10 cellular contexts compared by ENCODE assay signal in genomic region chr7:80499350-80499955, GRCh38. TPM values are rescaled to one million over a fixed set of nuclear protein-coding genes. Genes with fewer than 3 reads are reported as not detected.
DNase-seq lines count a peak whose midpoint lies in the region; ATAC-seq, FAIRE-seq and TF ChIP-seq lines count a peak whose summit lies in the region.
"Had no signal": no experiment of that assay in that cellular context is flagged by ENCODE, and none has a peak within 500 bp of the region (broad histone marks: within the 10 kb centered on the region; RNA-seq: fewer than 3 reads in every experiment).

No MANE protein-coding gene starts in this region.

- H3K9me3 ChIP-seq in transverse colon = no peaks in the 10 kb centered on the region

- intact Hi-C loops in Right ventricle myocardium inferior (cut with DNase I) = loop anchor here (5.0 kb wide), 2 partner anchors 48 to 103 kb away; no protein-coding TSS in a partner anchor
- intact Hi-C loops in cardiac septum (cut with DNase I) = no loop called here
- intact Hi-C loops in lower leg skin (cut with DNase I; ENCODE audit: low total_unique reads) = no loop called here
- intact Hi-C loops in transverse colon (cut with DNase I; ENCODE audit: low total_unique reads) = no loop called here

- H3K27ac ChIP-seq in transverse colon = no peak overlapping the region
- H3K27ac ChIP-seq: C4-2B had no signal

- FAIRE-seq in GM12891 (lab: Jason Lieb, UNC) = no peak

- H3K4me3 ChIP-seq in choroid plexus epithelial cell (ENCODE audit: low read depth, low read length) (no peak overlapping the region), lower leg skin (ENCODE audit: low read depth, poor library complexity, severe bottlenecking) (no peak overlapping the region), transverse colon (no peak overlapping the region)

- H3K36me3 ChIP-seq in transverse colon = no peaks in the 10 kb centered on the region

- TF ChIP-seq EP300 in transverse colon (IDR thresholded peaks at IDR 0.05; ENCODE audit: low read depth) = no peak

- no peaks in the 10 kb centered on the region for H3K27me3 ChIP-seq in transverse colon

- peak; percentile 60 for ATAC-seq in Right ventricle myocardium inferior

- DNase-seq in Right ventricle myocardium inferior (ENCODE audit: missing footprints) (no peak), cardiac septum (ENCODE audit: low spot score) (no peak), choroid plexus epithelial cell (ENCODE audit: low read depth) (peak; percentile 99), lower leg skin (ENCODE audit: low spot score in 2 of 2) (peak; percentile 77 to 87), GM12891 (ENCODE audit: insufficient read length, low spot score) (no peak), retina (no peak), transverse colon (no peak), GM19240 (ENCODE audit: insufficient read length, low spot score) (no peak)
- DNase-seq: NCI-H1436 treated with DMSO at 0.1 percent for 48 hours had no signal

- peaks cover 0 to 4% (median 0%) of the 10 kb centered on the region in 4 donors for H3K4me1 ChIP-seq in transverse colon

- no peak for TF ChIP-seq POLR2A in lower leg skin (IDR thresholded peaks at IDR 0.05)
- no peak for TF ChIP-seq POLR2A in GM12891 (IDR thresholded peaks at IDR 0.05; ENCODE audit: low read depth, low read length)
- no peak for TF ChIP-seq POLR2A in transverse colon (IDR thresholded peaks at IDR 0.05)

- in situ Hi-C loops in transverse colon (cut with MboI; ENCODE audit: low pct_ligation_motif_present in 1 of 4, low pct_unique_long_range_greater_than_20kb in 1 of 4, low sequenced_read_pairs in 3 of 4) = no loop called here

- 10 to 22% methylated on average over 1 of the region's 1 CpG for WGBS in lower leg skin, 2 donors
- 63 to 72% methylated on average over 1 of the region's 1 CpG for WGBS in transverse colon (ENCODE audit: low coverage in 1 of 2), 2 donors

- TF ChIP-seq CTCF in choroid plexus epithelial cell (conservative IDR thresholded peaks at IDR 0.05; ENCODE audit: low read depth, low read length) (no peak), lower leg skin (IDR thresholded peaks at IDR 0.05) (no peak), transverse colon (IDR thresholded peaks at IDR 0.05) (no peak)

TF ChIP-seq in GM12891, 5 proteins besides CTCF, POLR2A, EP300 and RAD21:
- no peak for TF ChIP-seq TAF1 (IDR thresholded peaks at IDR 0.05; ENCODE audit: low read depth, low read length)
- TF ChIP-seq POLR2AphosphoS5 (IDR thresholded peaks at IDR 0.05; ENCODE audit: low read depth, low read length) = no peak
- no peak for TF ChIP-seq SPI1 (IDR thresholded peaks at IDR 0.05; ENCODE audit: low read depth, low read length)
- no peak for TF ChIP-seq POU2F2 (IDR thresholded peaks at IDR 0.05; ENCODE audit: low read depth, low read length)
- no peak for TF ChIP-seq PAX5 (IDR thresholded peaks at IDR 0.05; ENCODE audit: insufficient read depth, low read length, severe bottlenecking)

RNA-seq across cellular contexts. Expression of gene GNAT3, which starts 12.4 kb away (rescaled TPM):
- total RNA-seq in Right ventricle myocardium inferior (not detected), cardiac septum (not detected), lower leg skin (not detected), transverse colon (not detected)
- polyA plus RNA-seq in GM12891 (2012; ENCODE audit: low read depth, missing spikeins) = not detected

Comparison
In these comparisons a context has a peak if more than half of its experiments do, and no peak if none do; other contexts are left out.
1. DNase-seq: peak in choroid plexus epithelial cell (single experiment) and lower leg skin (2 of 2); none in Right ventricle myocardium inferior (single experiment), cardiac septum (single experiment), GM12891 (single experiment), retina (single experiment), transverse colon (single experiment) and GM19240 (single experiment).